ENCODE assay signal across 24 cellular contexts in genomic region chr17:68328676-68329075, GRCh38. TPM values are rescaled to one million over a fixed set of nuclear protein-coding genes. Genes with fewer than 3 reads are reported as not detected.
DNase-seq lines count a peak whose midpoint lies in the region; ATAC-seq and TF ChIP-seq lines count a peak whose summit lies in the region.
"Had no signal": no experiment of that assay in that cellular context is flagged by ENCODE, and none has a peak within 500 bp of the region (broad histone marks: within the 10 kb centered on the region; RNA-seq: fewer than 3 reads in every experiment).

No MANE protein-coding gene starts in this region.

- H3K9me3 Mint-ChIP-seq in mesothelial cell of epicardium: peaks cover 14% of the 10 kb centered on the region
- H3K9me3 Mint-ChIP-seq in nephron progenitor cell: peaks cover 54% of the 10 kb centered on the region

- TF ChIP-seq CTCF in mesothelial cell of epicardium (IDR thresholded peaks at IDR 0.05; ENCODE audit: unreplicated experiment): no peak
- TF ChIP-seq CTCF in nephron progenitor cell (IDR thresholded peaks at IDR 0.05): no peak

- H3K36me3 Mint-ChIP-seq in mesothelial cell of epicardium (peaks cover 7% of the 10 kb centered on the region), nephron progenitor cell (ENCODE audit: low read depth) (peaks cover 13% of the 10 kb centered on the region)

- H3K27ac Mint-ChIP-seq in mesothelial cell of epicardium (peak overlapping the region; percentile 96), nephron progenitor cell (no peak overlapping the region)
- H3K27ac Mint-ChIP-seq: natural killer cell had no signal

- no peak overlapping the region for H3K27ac ChIP-seq in epithelial cell of prostate
- H3K27ac ChIP-seq: brain microvascular endothelial cell, esophagus muscularis mucosa, gastrocnemius medialis, tibial nerve had no signal

- no peak overlapping the region for H3K4me3 Mint-ChIP-seq in mesothelial cell of epicardium
- H3K4me3 Mint-ChIP-seq in nephron progenitor cell: no peak overlapping the region
- H3K4me3 Mint-ChIP-seq: natural killer cell had no signal

- peak; percentile 44 for DNase-seq in EL
- DNase-seq in NCI-H226: peak; percentile 8
- DNase-seq in epithelial cell of prostate (ENCODE audit: low read depth, low spot score): peak; percentile 62
- DNase-seq in mesothelial cell of epicardium (ENCODE audit: low spot score in 2 of 2, unreplicated experiment in 2 of 2): peak in 1 of 2 experiments; percentile 45
- DNase-seq in activated naive CD4-positive, alpha-beta T cell (lab: John Stamatoyannopoulos, UW): no peak
- no peak for DNase-seq in nephron progenitor cell
- DNase-seq: ACHN; activated gamma-delta T cell; activated T-cell treated with anti-CD3 and anti-CD28 coated beads for 4 hours; BE2C; brain microvascular endothelial cell; DMS53; effector CD8-positive, alpha-beta T cell; gastrocnemius medialis; HCEC 1CT; hippocampal formation; natural killer cell; NCI-H1436; NCI-H774; stimulated activated CD4-positive, alpha-beta T cell treated with anti-CD3 and anti-CD28 coated beads, Interleukin-1b, Interleukin-23, amount 100 ng/mL, for 48 hours had no signal

- no peaks in the 10 kb centered on the region for H3K27me3 Mint-ChIP-seq in mesothelial cell of epicardium (ENCODE audit: low read depth)
- H3K27me3 Mint-ChIP-seq in nephron progenitor cell (ENCODE audit: low read depth, poor library complexity): peaks cover 19% of the 10 kb centered on the region

- ATAC-seq in GM21528 (IDR thresholded peaks at IDR 0.05; ENCODE audit: low FRiP score, unreplicated experiment): no peak
- no peak for ATAC-seq in GM18907 (IDR thresholded peaks at IDR 0.05; ENCODE audit: unreplicated experiment)
- ATAC-seq: gastrocnemius medialis, natural killer cell had no signal

- H3K4me1 Mint-ChIP-seq in mesothelial cell of epicardium (peaks cover 13% of the 10 kb centered on the region), nephron progenitor cell (no peaks in the 10 kb centered on the region)

RNA-seq across cellular contexts. Expression of gene ARSG, which starts 37.4 kb away (rescaled TPM):
- total RNA-seq in mesothelial cell of epicardium: 7.8 to 11.4 TPM (median 9.0 TPM) in 3 replicates

RNA-seq across cellular contexts. Expression of gene SLC16A6, which starts 37.7 kb away (rescaled TPM):
- total RNA-seq in mesothelial cell of epicardium: 0.89 to 1.3 TPM (median 0.90 TPM) in 3 replicates

Comparison
In these comparisons a context has a peak if more than half of its experiments do, and no peak if none do; other contexts are left out.
1. DNase-seq: peak in EL (single experiment), NCI-H226 (single experiment) and epithelial cell of prostate (single experiment); none in activated naive CD4-positive, alpha-beta T cell (0 of 4) and nephron progenitor cell (single experiment).